In genomic region chr19:2391118-2391725, GRCh38 we compare ENCODE assay signal across 9 cellular contexts. TPM values are rescaled to one million over a fixed set of nuclear protein-coding genes. Genes with fewer than 3 reads are reported as not detected.
A peak's percentile ranks its signal among the peaks of the same experiment; 100 is the strongest.
DNase-seq lines count a peak whose midpoint lies in the region; ATAC-seq and TF ChIP-seq lines count a peak whose summit lies in the region.
"Had no signal": no experiment of that assay in that cellular context is flagged by ENCODE, and none has a peak within 500 bp of the region (broad histone marks: within the 10 kb centered on the region; RNA-seq: fewer than 3 reads in every experiment).

No MANE protein-coding gene starts in this region.

- no peaks in the 10 kb centered on the region for H3K36me3 ChIP-seq in colonic mucosa
- no peaks in the 10 kb centered on the region for H3K36me3 ChIP-seq in liver (ENCODE audit: control insufficient read depth in 4 of 4, insufficient read depth in 3 of 4, low read depth in 1 of 4, low read length in 3 of 4)
- no peaks in the 10 kb centered on the region for H3K36me3 ChIP-seq in thoracic aorta

- no peak overlapping the region for H3K4me3 ChIP-seq in colonic mucosa
- no peak overlapping the region for H3K4me3 ChIP-seq in liver (ENCODE audit: low read depth in 1 of 3, low read length in 3 of 3)
- H3K4me3 ChIP-seq in thoracic aorta, result no peak overlapping the region

- DNase-seq in stimulated activated CD8-positive, alpha-beta memory T cell treated with anti-CD3 and anti-CD28 coated beads, Interleukin-4, amount 100 ng/mL, for 24 hours (ENCODE audit: low read depth), result peak; percentile 9
- no peak for DNase-seq in stimulated activated CD8-positive, alpha-beta memory T cell treated with anti-CD3 and anti-CD28 coated beads, Interleukin-4, amount 100 ng/mL, for 48 hours
- peak; percentile 41 for DNase-seq in NCI-H1048 (lab: John Stamatoyannopoulos, UW)
- peak; percentile 61 for DNase-seq in SW480 (ENCODE audit: low spot score)
- DNase-seq in colonic mucosa, result peak; percentile 48
- no peak for DNase-seq in thoracic aorta (ENCODE audit: low spot score)
- DNase-seq in NK-92 (lab: John Stamatoyannopoulos, UW; ENCODE audit: unreplicated experiment), result no peak

- intact Hi-C loops in colonic mucosa (cut with DNase I), result loop anchor here (2.0 to 5.0 kb wide), 2 partner anchors 59 to 116 kb away; no protein-coding TSS in a partner anchor

- H3K27ac ChIP-seq in colonic mucosa (no peak overlapping the region), liver (ENCODE audit: low read depth in 1 of 2, low read length in 2 of 2) (no peak overlapping the region), thoracic aorta (no peak overlapping the region)

- H3K4me1 ChIP-seq in colonic mucosa, result no peaks in the 10 kb centered on the region
- peaks cover under 1 to 14% (median 6%) of the 10 kb centered on the region in 4 donors for H3K4me1 ChIP-seq in liver (ENCODE audit: control insufficient read depth in 4 of 4, insufficient read depth in 4 of 4, low read length in 3 of 4)
- H3K4me1 ChIP-seq in thoracic aorta (ENCODE audit: control insufficient read depth in 1 of 2, low read depth in 2 of 2), result peaks cover 0 to 6% of the 10 kb centered on the region in 2 donors

- WGBS in liver, result 5% methylated on average over 10 of the region's 10 CpGs

- H3K27me3 ChIP-seq in colonic mucosa (no peaks in the 10 kb centered on the region), liver (ENCODE audit: control insufficient read depth in 4 of 4, insufficient read depth in 4 of 4, low read length in 3 of 4) (no peaks in the 10 kb centered on the region), thoracic aorta (replicated peaks; ENCODE audit: insufficient read depth) (no peaks in the 10 kb centered on the region)

- H3K9me3 ChIP-seq in colonic mucosa, result no peaks in the 10 kb centered on the region
- no peaks in the 10 kb centered on the region for H3K9me3 ChIP-seq in liver (ENCODE audit: control insufficient read depth in 4 of 4, low read length in 3 of 4)
- H3K9me3 ChIP-seq in thoracic aorta, result no peaks in the 10 kb centered on the region

- H3K9ac ChIP-seq in colonic mucosa (ENCODE audit: low read depth in 2 of 2, low read length in 2 of 2) (no peak overlapping the region), liver (ENCODE audit: low read depth in 1 of 2, low read length in 2 of 2) (no peak overlapping the region)

- ATAC-seq in thoracic aorta (ENCODE audit: insufficient number of reproducible peaks, low FRiP score, low read depth), result no peak

- TF ChIP-seq RAD21 in liver (IDR thresholded peaks at IDR 0.05), result peak; percentile 79 to 84

- TF ChIP-seq CTCF in colonic mucosa (IDR thresholded peaks at IDR 0.05), result peak; percentile 64
- peak; percentile 75 for TF ChIP-seq CTCF in liver (IDR thresholded peaks at IDR 0.05; ENCODE audit: low read depth, low read length, missing input control)
- TF ChIP-seq CTCF in thoracic aorta (IDR thresholded peaks at IDR 0.05), result peak; percentile 73

TF ChIP-seq in liver, 16 proteins besides CTCF, POLR2A, EP300 and RAD21:
- TF ChIP-seq NR2F2 (IDR thresholded peaks at IDR 0.05) (no peak), HNF4A (conservative IDR thresholded peaks at IDR 0.05) (no peak), ZBTB33 (IDR thresholded peaks at IDR 0.05) (no peak), SP1 (IDR thresholded peaks at IDR 0.05) (no peak), EGR1 (IDR thresholded peaks at IDR 0.05; ENCODE audit: low read depth in 2 of 2) (no peak), TAF1 (conservative IDR thresholded peaks at IDR 0.05) (no peak), HNF4G (IDR thresholded peaks at IDR 0.05) (no peak), JUND (IDR thresholded peaks at IDR 0.05) (no peak)
- TF ChIP-seq, protein P1, sequence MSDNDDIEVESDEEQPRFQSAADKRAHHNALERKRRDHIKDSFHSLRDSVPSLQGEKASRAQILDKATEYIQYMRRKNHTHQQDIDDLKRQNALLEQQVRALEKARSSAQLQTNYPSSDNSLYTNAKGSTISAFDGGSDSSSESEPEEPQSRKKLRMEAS (IDR thresholded peaks at IDR 0.05), result no peak

RNA-seq across cellular contexts. Expression of gene TMPRSS9, which starts 31.2 kb away (rescaled TPM):
- total RNA-seq in colonic mucosa (under 1 TPM in 1 of 2 donors, not detected in 1; 0.25 TPM), liver (10 to 100 TPM in 1 of 2 donors, 1 to 10 TPM in 1; 2.5 to 24.8 TPM), thoracic aorta (under 1 TPM; 0.42 to 0.54 TPM)
- under 1 TPM; 0.39 to 0.50 TPM for polyA plus RNA-seq in liver
- total RNA-seq: lower leg skin had no signal

RNA-seq across cellular contexts. Expression of gene TIMM13, which starts 36.2 kb away (rescaled TPM):
- total RNA-seq in colonic mucosa, result 100 to 1,000 TPM; 100 to 252 TPM
- total RNA-seq in liver, result 10 to 100 TPM; 21.6 to 28.0 TPM
- 100 to 1,000 TPM in 1 of 2 donors, 10 to 100 TPM in 1; 58.8 to 137 TPM for polyA plus RNA-seq in liver
- 10 to 100 TPM; 19.4 to 23.4 TPM for total RNA-seq in thoracic aorta

Comparison
In these comparisons a context has a peak if more than half of its experiments do, and no peak if none do; other contexts are left out.
1. DNase-seq: peak in stimulated activated CD8-positive, alpha-beta memory T cell treated with anti-CD3 and anti-CD28 coated beads, Interleukin-4, amount 100 ng/mL, for 24 hours (single experiment), NCI-H1048 (single experiment), SW480 (single experiment) and colonic mucosa (single experiment); none in stimulated activated CD8-positive, alpha-beta memory T cell treated with anti-CD3 and anti-CD28 coated beads, Interleukin-4, amount 100 ng/mL, for 48 hours (single experiment), thoracic aorta (single experiment) and NK-92 (single experiment).
2. Peak in every context shown above with its lines, with median percentiles within 50 percentile points of each other: CTCF ChIP-seq.